Comparison of ENCODE assay signal across 32 cellular contexts in the genomic region with DNA sequence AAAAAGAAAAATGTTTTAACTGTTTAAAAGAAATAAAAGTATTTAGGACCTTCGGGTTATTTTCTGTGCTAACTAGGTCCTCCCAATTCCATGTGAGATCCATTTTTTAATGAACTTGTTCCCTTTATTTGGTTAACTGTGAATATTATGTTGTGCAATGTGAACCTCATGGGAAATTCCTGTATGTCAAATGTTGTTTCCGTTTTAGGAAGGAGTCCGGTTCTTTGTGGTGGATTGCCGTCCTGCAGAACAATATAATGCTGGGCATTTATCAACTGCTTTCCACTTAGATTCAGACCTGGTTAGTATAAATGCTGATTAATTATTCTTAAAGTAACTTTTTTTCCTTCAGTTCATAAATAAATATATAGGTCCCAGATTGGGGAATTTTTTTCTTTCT.
"Had no signal": no experiment of that assay in that cellular context is flagged by ENCODE, and none has a peak within 500 bp of the region (broad histone marks: within the 10 kb centered on the region; RNA-seq: fewer than 3 reads in every experiment).

No MANE protein-coding gene starts in this region.

- ATAC-seq: esophagus mucosa; heart right ventricle; left lobe of liver; mucosa of descending colon; naive thymus-derived CD4-positive, alpha-beta T cell; right lobe of liver; stimulated activated naive CD8-positive, alpha-beta T cell treated with anti-CD3 and anti-CD28 coated beads, Interleukin-15, amount 100 ng/mL, for 72 hours had no signal

- DNase-seq: cortex of kidney; effector CD8-positive, alpha-beta T cell; endodermal cell; foreskin melanocyte; glutamatergic neuron; heart right ventricle; hippocampal formation; immature natural killer cell; islet precursor cell; kidney glomerular epithelial cell; mesenchymal stem cell; mucosa of descending colon; naive thymus-derived CD4-positive, alpha-beta T cell; right lobe of liver; stimulated activated CD4-positive, alpha-beta T cell treated with anti-CD3 and anti-CD28 coated beads, Interleukin-12 subunit alpha, Interleukin-12 subunit beta, amount 100 ng/mL, for 4 hours; stimulated activated CD4-positive, alpha-beta T cell treated with anti-CD3 and anti-CD28 coated beads, Interleukin-1b, Interleukin-23, amount 100 ng/mL, for 48 hours; stimulated activated CD4-positive, alpha-beta T cell treated with anti-CD3 and anti-CD28 coated beads, Interleukin-4, amount 100 ng/mL, for 1 hour; stimulated activated CD8-positive, alpha-beta memory T cell treated with anti-CD3 and anti-CD28 coated beads, Interleukin-4, amount 100 ng/mL, for 48 hours; stimulated activated naive CD4-positive, alpha-beta T cell; stimulated activated naive CD8-positive, alpha-beta T cell treated with anti-CD3 and anti-CD28 coated beads, Interleukin-15, amount 100 ng/mL, for 72 hours; thyroid gland had no signal

- H3K4me3 ChIP-seq: heart right ventricle, lung, mucosa of descending colon, neural progenitor cell, right lobe of liver, smooth muscle cell, thyroid gland had no signal

- H3K9ac ChIP-seq: neural progenitor cell, parathyroid adenoma had no signal

- H3K4me1 Mint-ChIP-seq: endodermal cell; immature natural killer cell; mesothelial cell of epicardium; naive thymus-derived CD4-positive, alpha-beta T cell; nephron; neural progenitor cell; stimulated activated naive CD8-positive, alpha-beta T cell treated with anti-CD3 and anti-CD28 coated beads, Interleukin-15, amount 100 ng/mL, for 72 hours had no signal

- H3K79me2 ChIP-seq: parathyroid adenoma had no signal

- H3K27me3 Mint-ChIP-seq: naive thymus-derived CD4-positive, alpha-beta T cell; progenitor cell of endocrine pancreas; stimulated activated naive CD8-positive, alpha-beta T cell treated with anti-CD3 and anti-CD28 coated beads, Interleukin-15, amount 100 ng/mL, for 72 hours; type B pancreatic cell had no signal

- H3K4me3 Mint-ChIP-seq: endodermal cell; immature natural killer cell; mesothelial cell of epicardium; naive thymus-derived CD4-positive, alpha-beta T cell; nephron; neural progenitor cell; stimulated activated naive CD8-positive, alpha-beta T cell treated with anti-CD3 and anti-CD28 coated beads, Interleukin-15, amount 100 ng/mL, for 72 hours; type B pancreatic cell had no signal

- H3K9me3 Mint-ChIP-seq: endodermal cell; immature natural killer cell; mesothelial cell of epicardium; naive thymus-derived CD4-positive, alpha-beta T cell; nephron; neural progenitor cell; stimulated activated naive CD8-positive, alpha-beta T cell treated with anti-CD3 and anti-CD28 coated beads, Interleukin-15, amount 100 ng/mL, for 72 hours; type B pancreatic cell had no signal

- H3K27ac ChIP-seq: epithelial cell of prostate, heart right ventricle, neural progenitor cell, parathyroid adenoma, right lobe of liver, thyroid gland had no signal

- H3K27me3 ChIP-seq: heart right ventricle, neural progenitor cell, right lobe of liver, thyroid gland had no signal

- H2AFZ ChIP-seq: neural progenitor cell, parathyroid adenoma had no signal

- H3K9me3 ChIP-seq: heart right ventricle, mucosa of descending colon, right lobe of liver, thyroid gland had no signal

- H3K4me2 ChIP-seq: neural progenitor cell, smooth muscle cell had no signal

- H3K27ac Mint-ChIP-seq: endodermal cell; immature natural killer cell; mesothelial cell of epicardium; nephron; neural progenitor cell; stimulated activated naive CD8-positive, alpha-beta T cell treated with anti-CD3 and anti-CD28 coated beads, Interleukin-15, amount 100 ng/mL, for 72 hours; type B pancreatic cell had no signal

- H3K4me1 ChIP-seq: heart right ventricle, neural progenitor cell, parathyroid adenoma, thyroid gland had no signal
